In genomic region chr3:99843590-99844260, GRCh38 we compare ENCODE assay signal across 9 cellular contexts. TPM values are rescaled to one million over a fixed set of nuclear protein-coding genes. Genes with fewer than 3 reads are reported as not detected.
DNase-seq lines count a peak whose midpoint lies in the region; ATAC-seq, FAIRE-seq and TF ChIP-seq lines count a peak whose summit lies in the region.
"Had no signal": no experiment of that assay in that cellular context is flagged by ENCODE, and none has a peak within 500 bp of the region (broad histone marks: within the 10 kb centered on the region; RNA-seq: fewer than 3 reads in every experiment).

No MANE protein-coding gene starts in this region.

- ATAC-seq in HG03175 (IDR thresholded peaks at IDR 0.05; ENCODE audit: unreplicated experiment): peak; percentile 22

- H3K4me2 ChIP-seq in endothelial cell of umbilical vein (ENCODE audit: insufficient read depth, low read length): no peak overlapping the region

- H3K79me2 ChIP-seq in endothelial cell of umbilical vein (ENCODE audit: control insufficient read depth, insufficient read depth, low read length): peaks cover 20% of the 10 kb centered on the region

- FAIRE-seq in endothelial cell of umbilical vein (lab: Jason Lieb, UNC): no peak

- H3K36me3 ChIP-seq in endothelial cell of umbilical vein (ENCODE audit: control insufficient read depth in 2 of 2, extremely low read depth in 1 of 2, insufficient read depth in 2 of 2, low read length in 2 of 2) (no peaks in the 10 kb centered on the region), ovary (no peaks in the 10 kb centered on the region)

- H3K4me3 ChIP-seq in endothelial cell of umbilical vein (replicated peaks in 1 of 3; ENCODE audit: insufficient read depth in 1 of 3, low read depth in 1 of 3, low read length in 3 of 3) (no peak overlapping the region), ovary (no peak overlapping the region)

- WGBS in ovary, 3 donors: 20 to 23% (median 23%) methylated on average over 10 of the region's 10 CpGs

- TF ChIP-seq CTCF in endothelial cell of umbilical vein (IDR thresholded peaks at IDR 0.05; ENCODE audit: extremely low read depth in 1 of 2, insufficient read depth in 1 of 2, low read depth in 1 of 2, low read length in 2 of 2) (no peak), ovary (IDR thresholded peaks at IDR 0.05) (no peak)

- in situ Hi-C loops in Caki2 (cut with HindIII; ENCODE audit: low pct_unique_long_range_greater_than_20kb, low sequenced_read_pairs): no loop called here

- no peak for TF ChIP-seq EP300 in ovary (IDR thresholded peaks at IDR 0.05)

- DNase-seq in Caki2 (ENCODE audit: low read depth) (peak; percentile 6), endothelial cell of umbilical vein (ENCODE audit: low read depth, low spot score) (peak; percentile 51), ovary (peak in 4 of 5 donors; percentile 21 to 45 (median 42)), RKO (ENCODE audit: low spot score) (no peak), head of caudate nucleus (no peak), ecto neural progenitor cell (ENCODE audit: low spot score) (no peak), NCI-H1048 (lab: John Stamatoyannopoulos, UW) (no peak)
- DNase-seq: amniotic stem cell had no signal

- H2AFZ ChIP-seq in endothelial cell of umbilical vein (ENCODE audit: low read depth, low read length): no peak overlapping the region

- CTCF ChIA-PET in endothelial cell of umbilical vein (lab: Charles Lee): interaction anchor here (0.6 to 2.6 kb wide), 77 partner anchors 9 to 748 kb away, joined by 3 to 238 read pairs (median 5); partner anchors contain the start of genes CMSS1 and TBC1D23

- TF ChIP-seq POLR2A in endothelial cell of umbilical vein (IDR thresholded peaks at IDR 0.05; ENCODE audit: low read depth, low read length) (no peak), ovary (IDR thresholded peaks at IDR 0.05) (no peak)

- no TSS peak for BruUV-seq in endothelial cell of umbilical vein (replicated peaks; lab: Mats Ljungman, UMichigan)

- H3K27ac ChIP-seq in endothelial cell of umbilical vein (ENCODE audit: insufficient read depth, low read depth, low read length) (no peak overlapping the region), ovary (peak overlapping the region; percentile 60 to 69)

- H3K4me1 ChIP-seq in endothelial cell of umbilical vein (ENCODE audit: control insufficient read depth, extremely low read depth, insufficient read depth, low read length) (peaks cover 14% of the 10 kb centered on the region), ovary (ENCODE audit: insufficient read depth) (peaks cover 8% of the 10 kb centered on the region)

- H3K27me3 ChIP-seq in endothelial cell of umbilical vein (ENCODE audit: control insufficient read depth in 2 of 2, insufficient read depth in 2 of 2, low read length in 2 of 2) (no peaks in the 10 kb centered on the region), ovary (no peaks in the 10 kb centered on the region)

- POLR2A ChIA-PET in endothelial cell of umbilical vein (lab: Charles Lee): interaction anchor here (0.8 to 1.0 kb wide), 2 partner anchors 10 to 410 kb away, joined by 3 read pairs; no protein-coding TSS in a partner anchor

- H3K9ac ChIP-seq in endothelial cell of umbilical vein (replicated peaks; ENCODE audit: extremely low read depth, insufficient read depth, low read length): no peak overlapping the region

- no peaks in the 10 kb centered on the region for H3K9me3 ChIP-seq in endothelial cell of umbilical vein (replicated peaks; ENCODE audit: control insufficient read depth, insufficient read depth, low read length)
- no peaks in the 10 kb centered on the region for H3K9me3 ChIP-seq in ovary

- H4K20me1 ChIP-seq in endothelial cell of umbilical vein (replicated peaks; ENCODE audit: control insufficient read depth, extremely low read depth, insufficient read depth, low read length): no peaks in the 10 kb centered on the region

- intact Hi-C loops in endothelial cell of umbilical vein (cut with micrococcal nuclease) (loop anchor here (1.0 to 2.0 kb wide), 3 partner anchors 197 to 411 kb away; no protein-coding TSS in a partner anchor), ovary (cut with DNase I) (loop anchor here in 2 of 4 donors (5.0 kb wide), 1 partner anchor 414 kb away; no protein-coding TSS in a partner anchor), head of caudate nucleus (cut with DNase I) (loop anchor here (10.0 kb wide), 1 partner anchor 201 kb away; no protein-coding TSS in a partner anchor)

- H3K9me1 ChIP-seq in endothelial cell of umbilical vein (replicated peaks; ENCODE audit: control insufficient read depth, extremely low read depth, insufficient read depth, low read length): no peaks in the 10 kb centered on the region

- dilution Hi-C loops in endothelial cell of umbilical vein (cut with MboI; ENCODE audit: extremely low pct_ligation_motif_present, low sequenced_read_pairs): no loop called here

TF ChIP-seq in endothelial cell of umbilical vein, 7 proteins besides CTCF, POLR2A, EP300 and RAD21:
- TF ChIP-seq EZH2 (IDR thresholded peaks at IDR 0.05; ENCODE audit: borderline replicate concordance, low read depth, low read length, severe bottlenecking): no peak
- TF ChIP-seq GATA2 (IDR thresholded peaks at IDR 0.05; ENCODE audit: insufficient read depth, insufficient read length, low read depth, low read length): no peak
- TF ChIP-seq POLR2AphosphoS5 (IDR thresholded peaks at IDR 0.05; ENCODE audit: insufficient read depth, low read depth, low read length): no peak
- TF ChIP-seq MYC (IDR thresholded peaks at IDR 0.05; ENCODE audit: low read depth, low read length): no peak
- no peak for TF ChIP-seq JUN (IDR thresholded peaks at IDR 0.05; ENCODE audit: borderline replicate concordance, insufficient read depth, insufficient read length, low read depth)
- TF ChIP-seq MAX (IDR thresholded peaks at IDR 0.05; ENCODE audit: insufficient read depth, insufficient read length): no peak
- no peak for TF ChIP-seq FOS (IDR thresholded peaks at IDR 0.05; ENCODE audit: borderline replicate concordance, insufficient read depth, low read length)
TF ChIP-seq in endothelial cell of umbilical vein: peak in this region for 0.

RNA-seq across cellular contexts. Expression of gene CMSS1, which starts 26.1 kb away (rescaled TPM):
- 36.5 and 49.1 TPM in 2 replicates for total RNA-seq in Caki2 (2014; rRNA removed; shearing (Covaris generic); ENCODE audit: low replicate concordance)
- 60.6 and 61.9 TPM in 2 replicates for total RNA-seq in endothelial cell of umbilical vein
- 8.2 and 9.7 TPM in 2 replicates for polyA plus RNA-seq in endothelial cell of umbilical vein
- 21.4 and 22.3 TPM in 2 replicates for polyA plus RNA-seq in endothelial cell of umbilical vein (2011; cell fraction: cytosol; rRNA removed)
- polyA plus RNA-seq in endothelial cell of umbilical vein (2011; cell fraction: nucleus; rRNA removed): 15.9 and 18.1 TPM in 2 replicates
- 31.3 and 64.7 TPM in 2 replicates for polyA plus RNA-seq in endothelial cell of umbilical vein (2012)
- polyA minus RNA-seq in endothelial cell of umbilical vein: 6.0 and 8.6 TPM in 2 replicates
- polyA minus RNA-seq in endothelial cell of umbilical vein (2011; cell fraction: cytosol; rRNA and poly(A)+ RNA removed): 27.2 TPM
- 28.2 and 35.4 TPM in 2 replicates for polyA minus RNA-seq in endothelial cell of umbilical vein (2011; cell fraction: nucleus; rRNA and poly(A)+ RNA removed)
- total RNA-seq in ovary: 10 to 100 TPM; 14.5 to 54.0 (median 32.6) TPM
- polyA plus RNA-seq in ovary: 10 to 100 TPM; 23.4 to 24.9 TPM

Comparison
In these comparisons a context has a peak if more than half of its experiments do, and no peak if none do; other contexts are left out.
1. DNase-seq: peak in Caki2 (single experiment), endothelial cell of umbilical vein (single experiment) and ovary (4 of 5); none in RKO (single experiment), head of caudate nucleus (0 of 42), ecto neural progenitor cell (single experiment) and NCI-H1048 (single experiment).